18 cellular contexts compared by ENCODE assay signal in the genomic region with DNA sequence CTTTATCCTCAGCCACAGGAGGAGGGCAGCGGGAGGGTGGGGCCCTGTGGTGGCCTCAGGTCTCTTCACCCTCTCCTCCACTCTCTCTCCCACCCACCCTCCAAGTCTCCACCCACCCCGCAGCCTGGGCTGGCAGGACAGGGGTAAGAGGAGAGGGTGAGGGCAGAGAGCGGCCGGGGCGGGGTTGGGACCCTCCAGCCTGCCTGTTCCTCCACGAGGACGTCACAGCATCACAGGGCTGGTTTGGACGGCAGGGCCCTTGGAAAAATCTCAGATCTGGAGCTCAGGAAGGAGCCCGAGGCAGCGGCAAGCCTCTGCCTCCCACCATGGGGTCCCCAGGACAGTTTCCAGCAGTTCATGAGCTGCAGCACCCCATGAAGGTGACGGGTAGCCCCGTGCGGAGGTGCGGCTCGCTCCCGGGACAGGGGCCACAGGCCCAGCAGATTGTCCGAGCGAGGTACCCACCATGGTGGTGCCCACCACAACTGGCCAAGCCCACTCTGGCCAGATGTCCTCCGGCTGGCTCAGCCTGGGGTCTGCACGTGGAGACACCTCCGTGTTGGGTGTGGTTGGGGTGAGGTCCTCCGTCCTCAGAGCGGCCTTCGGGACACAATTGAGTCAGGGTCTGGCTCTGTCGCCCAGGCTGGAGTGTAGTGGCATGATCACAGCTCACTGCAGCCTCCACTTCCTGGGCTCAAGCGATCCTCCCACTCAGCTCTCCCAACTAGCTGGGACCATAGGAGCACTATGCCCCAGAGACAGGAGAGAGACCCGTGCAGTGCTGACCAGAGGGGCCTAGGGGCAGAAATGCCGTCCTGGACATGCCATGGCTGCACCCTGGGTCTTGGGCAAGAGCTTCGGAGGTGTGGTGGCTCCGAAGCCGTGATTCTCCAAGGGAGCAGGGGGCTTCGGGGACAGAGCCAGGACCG. TPM values are rescaled to one million over a fixed set of nuclear protein-coding genes. Genes with fewer than 3 reads are reported as not detected.
DNase-seq lines count a peak whose midpoint lies in the region; ATAC-seq, FAIRE-seq and TF ChIP-seq lines count a peak whose summit lies in the region.
"Had no signal": no experiment of that assay in that cellular context is flagged by ENCODE, and none has a peak within 500 bp of the region (broad histone marks: within the 10 kb centered on the region; RNA-seq: fewer than 3 reads in every experiment).

No MANE protein-coding gene starts in this region.

- no peak overlapping the region for H4K8ac ChIP-seq in H1 (ENCODE audit: extremely low read depth, insufficient read depth, low read length)

- no peak overlapping the region for H3K14ac ChIP-seq in H1 (ENCODE audit: insufficient read length)

- peak overlapping the region; percentile 72; the same call in 1 of the 2 replicates for H2BK15ac ChIP-seq in H1 (ENCODE audit: low read length)

- H3K4me2 ChIP-seq in H1 (ENCODE audit: insufficient read depth in 1 of 2, low read depth in 2 of 2, low read length in 2 of 2) (no peak overlapping the region), osteoblast (ENCODE audit: insufficient read depth, low read length) (no peak overlapping the region)
- H3K4me2 ChIP-seq: A549, GM23338 had no signal

- no peak overlapping the region for H3K4ac ChIP-seq in H1 (replicated peaks; ENCODE audit: insufficient read length, low read depth, low read length)

- no peak overlapping the region for H2BK120ac ChIP-seq in H1 (replicated peaks; ENCODE audit: low read depth, low read length)

- H3K56ac ChIP-seq in H1 (replicated peaks; ENCODE audit: insufficient read length, low read depth, low read length), result peak overlapping the region; percentile 36

- H3K36me3 ChIP-seq in HEK293 (ENCODE audit: control insufficient read depth in 2 of 2, insufficient read depth in 1 of 2, low read length in 2 of 2) (no peaks in the 10 kb centered on the region), H1 (ENCODE audit: control insufficient read depth in 2 of 4, insufficient read depth in 4 of 4, low read length in 3 of 4) (no peaks in the 10 kb centered on the region), osteoblast (ENCODE audit: insufficient read depth, low read length) (no peaks in the 10 kb centered on the region)

- no peak overlapping the region; the same call in 1 of the 2 replicates for H3K18ac ChIP-seq in H1 (ENCODE audit: extremely low read depth, low read length)

- WGBS in H1 (ENCODE audit: extremely low coverage in 1 of 2, insufficient coverage in 1 of 2, insufficient read length in 1 of 2, insufficient replicate concordance in 2 of 2, low coverage in 1 of 2, low lambda C conversion rate in 2 of 2, missing lambda C conversion rate in 1 of 2), 2 experiments, result 93% methylated on average over 25 of the region's 33 CpGs; no CpG with 5 or more reads in 1 of the 2 experiments

- H3K23ac ChIP-seq in H1 (ENCODE audit: insufficient read length), result no peak overlapping the region

- peak overlapping the region; percentile 80; the same call in 1 of the 2 replicates for H2BK12ac ChIP-seq in H1 (ENCODE audit: low read depth, low read length)

- intact Hi-C loops in CD14-positive monocyte (cut with micrococcal nuclease), result no loop called here

- POLR2A ChIA-PET in HEK293 (lab: Yijun Ruan, JAX), result no interaction called here
- POLR2A ChIA-PET in H1 (lab: Charles Lee; ENCODE audit: partially characterized antibody), result interaction anchor here (1.0 to 1.5 kb wide), 5 partner anchors 12 to 40 kb away, joined by 3 to 4 read pairs (median 3); a partner anchor contains a TSS

- CTCF ChIA-PET in HEK293 (lab: Yijun Ruan, JAX) (interaction anchor here (0.6 to 0.9 kb wide), 3 partner anchors 19 to 569 kb away, joined by 3 to 4 read pairs (median 4); no protein-coding TSS in a partner anchor), H1 (lab: Charles Lee; ENCODE audit: partially characterized antibody) (interaction anchor here (1.5 to 2.0 kb wide), 3 partner anchors 9 to 15 kb away, joined by 4 to 6 read pairs (median 5); no protein-coding TSS in a partner anchor)

- H2BK20ac ChIP-seq in H1 (ENCODE audit: low read length), result 0 out of 2 replicates have a peak overlapping the region, but pooled peaks have one; percentile 72

- H3K27ac Mint-ChIP-seq in CD14-positive monocyte, result peak overlapping the region in 1 of 7 donors; percentile 46
- H3K27ac Mint-ChIP-seq: CD4-positive, CD25-positive, alpha-beta regulatory T cell; GM23338 had no signal

- peak overlapping the region; percentile 65 for H4K91ac ChIP-seq in H1 (replicated peaks; ENCODE audit: insufficient read length, low read length)

- H3K27me3 ChIP-seq in H1 (replicated peaks in 1 of 4; ENCODE audit: control insufficient read depth in 3 of 4, extremely low read depth in 1 of 4, insufficient read depth in 3 of 4, low read length in 3 of 4), result 0 out of 7 replicates have a peak, but pooled peaks cover 0 to 2% (median 0%) of the 10 kb centered on the region in 4 experiments
- H3K27me3 ChIP-seq in osteoblast (ENCODE audit: insufficient read depth, low read length), result peaks cover 11% of the 10 kb centered on the region

- no peak for ATAC-seq in GM19397 (IDR thresholded peaks at IDR 0.05; ENCODE audit: unreplicated experiment)
- ATAC-seq: K562 had no signal

- no peak for TF ChIP-seq POLR2A in H1 (IDR thresholded peaks at IDR 0.05; ENCODE audit: control extremely low read depth in 1 of 2, low read depth in 2 of 2, low read length in 2 of 2)
- TF ChIP-seq POLR2A in GM12891 (IDR thresholded peaks at IDR 0.05; ENCODE audit: low read depth, low read length), result no peak

- peak overlapping the region in 1 of 2 donors; percentile 51 for H3K4me3 Mint-ChIP-seq in CD14-positive monocyte
- H3K4me3 Mint-ChIP-seq: CD4-positive, CD25-positive, alpha-beta regulatory T cell; GM23338 had no signal

- H3K79me1 ChIP-seq in H1 (ENCODE audit: low read depth, low read length), result no peaks in the 10 kb centered on the region

- H3K4me1 ChIP-seq in HEK293 (ENCODE audit: control insufficient read depth, insufficient read depth, low read length) (peaks cover 4% of the 10 kb centered on the region), H1 (replicated peaks in 1 of 4; ENCODE audit: control insufficient read depth in 3 of 4, insufficient read depth in 4 of 4, low read length in 3 of 4) (peaks cover 0 to 11% (median 6%) of the 10 kb centered on the region in 4 experiments; a peak in 6 of 7 replicates), osteoblast (ENCODE audit: insufficient read depth, low read length) (no peaks in the 10 kb centered on the region)
- H3K4me1 ChIP-seq: A549 had no signal

- H3K4me3 ChIP-seq in HEK293 (ENCODE audit: low read depth, low read length) (no peak overlapping the region), H1 (ENCODE audit: extremely low read depth in 1 of 4, insufficient read depth in 2 of 4, low read depth in 3 of 4, low read length in 4 of 4) (no peak overlapping the region), osteoblast (ENCODE audit: insufficient read depth, low read length) (no peak overlapping the region)
- H3K4me3 ChIP-seq: A549, GM23338, K562 had no signal

- H4K20me1 ChIP-seq in H1 (replicated peaks in 1 of 2; ENCODE audit: control insufficient read depth in 1 of 2, insufficient read depth in 2 of 2, low read length in 2 of 2), result peaks cover 0 to 2% of the 10 kb centered on the region in 2 experiments
- H4K20me1 ChIP-seq in osteoblast (ENCODE audit: insufficient read depth, low read length), result no peaks in the 10 kb centered on the region

- H2AFZ ChIP-seq in H1 (ENCODE audit: low read length), result no peak overlapping the region
- H2AFZ ChIP-seq in osteoblast (ENCODE audit: low read length), result no peak overlapping the region
- H2AFZ ChIP-seq: GM23338 had no signal

- H3K27ac ChIP-seq in HEK293 (ENCODE audit: extremely low read depth, low read depth, low read length), result no peak overlapping the region
- H3K27ac ChIP-seq in H1 (ENCODE audit: low read depth, low read length), result no peak overlapping the region
- H3K27ac ChIP-seq in osteoblast (ENCODE audit: low read depth, low read length), result no peak overlapping the region
- H3K27ac ChIP-seq: A549, HL-60 had no signal

- H2AK5ac ChIP-seq in H1 (ENCODE audit: low read depth, low read length), result no peak overlapping the region

- no peak overlapping the region for H3K9ac ChIP-seq in H1 (replicated peaks in 1 of 4; ENCODE audit: extremely low read depth in 1 of 4, low read depth in 3 of 4, low read length in 3 of 4)

- TF ChIP-seq CTCF in CD14-positive monocyte (IDR thresholded peaks at IDR 0.05) (no peak), HEK293 (tag by site-specific recombination; IDR thresholded peaks at IDR 0.05) (no peak), H1 (IDR thresholded peaks at IDR 0.05; ENCODE audit: control extremely low read depth in 1 of 3, insufficient read depth in 1 of 3, low read depth in 1 of 3, low read length in 3 of 3) (no peak), osteoblast (IDR thresholded peaks at IDR 0.05; ENCODE audit: extremely low read depth, low read depth, low read length) (no peak)

- H2BK5ac ChIP-seq in H1 (ENCODE audit: low read depth, low read length), result peak overlapping the region; percentile 81; the same call in 1 of the 2 replicates

- no peak for TF ChIP-seq EP300 in H1 (IDR thresholded peaks at IDR 0.05; ENCODE audit: borderline replicate concordance in 1 of 2, low read depth in 2 of 2, low read length in 2 of 2)

- peaks cover 0 to 10% (median 3%) of the 10 kb centered on the region in 7 donors for H3K9me3 Mint-ChIP-seq in CD14-positive monocyte
- H3K9me3 Mint-ChIP-seq: GM23338 had no signal

- no peaks in the 10 kb centered on the region for H3K9me3 ChIP-seq in HEK293 (ENCODE audit: control insufficient read depth, insufficient read depth, low read depth, low read length)
- no peaks in the 10 kb centered on the region for H3K9me3 ChIP-seq in H1 (ENCODE audit: insufficient read depth in 2 of 2, low read depth in 1 of 2, low read length in 1 of 2)
- no peaks in the 10 kb centered on the region for H3K9me3 ChIP-seq in osteoblast (ENCODE audit: low read depth, low read length)
- H3K9me3 ChIP-seq: A549 had no signal

- peaks cover 17 to 33% (median 20%) of the 10 kb centered on the region in 3 donors for H3K27me3 Mint-ChIP-seq in CD14-positive monocyte (ENCODE audit: low read depth in 3 of 3)

- H3K79me2 ChIP-seq in H1 (ENCODE audit: control insufficient read depth in 1 of 2, insufficient read depth in 2 of 2, low read length in 2 of 2) (no peaks in the 10 kb centered on the region), osteoblast (ENCODE audit: insufficient read depth, low read length) (no peaks in the 10 kb centered on the region)

- DNase-seq in CD14-positive monocyte (ENCODE audit: low spot score) (peak; percentile 33), H1 (ENCODE audit: low read depth in 1 of 2, low spot score in 2 of 2) (no peak), osteoblast (ENCODE audit: insufficient read length, low spot score, missing footprints) (peak; percentile 73), dedifferentiated amniotic fluid mesenchymal stem cell (ENCODE audit: extremely low spot score) (no peak), NAMALWA (ENCODE audit: low spot score) (no peak), GM12891 (ENCODE audit: insufficient read length, low spot score) (no peak)
- DNase-seq: CD4-positive, CD25-positive, alpha-beta regulatory T cell; DMS53; HCEC 1CT had no signal

- TF ChIP-seq RAD21 in H1 (IDR thresholded peaks at IDR 0.05 in 1 of 2, conservative IDR thresholded peaks at IDR 0.05 in 1 of 2; ENCODE audit: low read depth in 2 of 2, low read length in 2 of 2), result no peak

- FAIRE-seq in H1 (lab: Jason Lieb, UNC) (no peak), GM12891 (lab: Jason Lieb, UNC) (no peak)
- FAIRE-seq: A549, K562 had no signal

- peaks cover 2% of the 10 kb centered on the region for H3K4me1 Mint-ChIP-seq in CD14-positive monocyte

- no peak overlapping the region for H4K5ac ChIP-seq in H1 (ENCODE audit: insufficient read length, low read depth, low read length)

- H3K36me3 Mint-ChIP-seq in CD14-positive monocyte, result no peaks in the 10 kb centered on the region
- H3K36me3 Mint-ChIP-seq: CD4-positive, CD25-positive, alpha-beta regulatory T cell had no signal

- peaks cover 3% of the 10 kb centered on the region; the same call in 1 of the 2 replicates for H3K23me2 ChIP-seq in H1 (ENCODE audit: low read depth, low read length)

RNA-seq across cellular contexts. Expression of a gene that starts 21.4 kb away (rescaled TPM):
- polyA plus RNA-seq in CD14-positive monocyte, result not detected
- total RNA-seq in H1 (2021; fragmentation: NEBNext Ultra II Directional; extraction: Animal tissue kit (Norgen Biotek cat#: 25700)), result not detected in 2 replicates
- 0.26 and 0.61 TPM in 2 replicates for polyA plus RNA-seq in H1 (2011; rRNA removed)
- polyA plus RNA-seq in H1 (2011; cell fraction: cytosol; rRNA removed), result 0.62 TPM
- polyA plus RNA-seq in H1 (2011; cell fraction: nucleus; rRNA removed), result 8.5 TPM
- 0.42 to 1.1 TPM (median 0.70 TPM) in 4 replicates for polyA plus RNA-seq in H1 (2012, experiment 1 of 2)
- polyA plus RNA-seq in H1 (2012, experiment 2 of 2), result 0.18 TPM
- 0.36 TPM for polyA plus RNA-seq in H1 (2013, experiment 1 of 2)
- 0.17 TPM for polyA plus RNA-seq in H1 (2013, experiment 2 of 2)
- 0.28 TPM in 1 of 2 replicates, not detected in the other for polyA minus RNA-seq in H1 (2011; rRNA and poly(A)+ RNA removed)
- not detected for polyA minus RNA-seq in H1 (2011; cell fraction: cytosol; rRNA and poly(A)+ RNA removed)
- not detected for polyA minus RNA-seq in H1 (2011; cell fraction: nucleus; rRNA and poly(A)+ RNA removed)
- total RNA-seq in osteoblast, result not detected in 2 replicates
- not detected for polyA plus RNA-seq in GM12891 (2012; ENCODE audit: low read depth, missing spikeins)
- total RNA-seq: CD4-positive, CD25-positive, alpha-beta regulatory T cell; Daoy; K562 had no signal
- polyA plus RNA-seq: A549; AG04450; BJ; CD4-positive, CD25-positive, alpha-beta regulatory T cell; GM23338; K562 had no signal

RNA-seq across cellular contexts. Expression of a gene that starts 32.2 kb away (rescaled TPM):
- polyA plus RNA-seq in CD14-positive monocyte, result 10 to 100 TPM; 76.8 to 88.8 TPM
- 268 and 272 TPM in 2 replicates for total RNA-seq in H1 (2021; fragmentation: NEBNext Ultra II Directional; extraction: Animal tissue kit (Norgen Biotek cat#: 25700))
- 148 and 162 TPM in 2 replicates for polyA plus RNA-seq in H1 (2011; rRNA removed)
- polyA plus RNA-seq in H1 (2011; cell fraction: cytosol; rRNA removed), result 142 TPM
- polyA plus RNA-seq in H1 (2011; cell fraction: nucleus; rRNA removed), result 143 TPM
- polyA plus RNA-seq in H1 (2012, experiment 1 of 2), result 186 to 197 TPM (median 190 TPM) in 4 replicates
- polyA plus RNA-seq in H1 (2012, experiment 2 of 2), result 278 TPM
- 202 TPM for polyA plus RNA-seq in H1 (2013, experiment 1 of 2)
- polyA plus RNA-seq in H1 (2013, experiment 2 of 2), result 204 TPM
- 87.2 and 89.0 TPM in 2 replicates for polyA minus RNA-seq in H1 (2011; rRNA and poly(A)+ RNA removed)
- 84.7 TPM for polyA minus RNA-seq in H1 (2011; cell fraction: cytosol; rRNA and poly(A)+ RNA removed)
- 99.4 TPM for polyA minus RNA-seq in H1 (2011; cell fraction: nucleus; rRNA and poly(A)+ RNA removed)
- total RNA-seq in osteoblast, result 37.1 and 49.2 TPM in 2 replicates
- 113 TPM for polyA plus RNA-seq in GM12891 (2012; ENCODE audit: low read depth, missing spikeins)

RNA-seq across cellular contexts. Expression of a gene that starts 36.8 kb away (rescaled TPM):
- polyA plus RNA-seq in CD14-positive monocyte, result not detected
- total RNA-seq in H1 (2021; fragmentation: NEBNext Ultra II Directional; extraction: Animal tissue kit (Norgen Biotek cat#: 25700)), result not detected in 2 replicates
- 0.09 TPM in 2 replicates for polyA plus RNA-seq in H1 (2011; rRNA removed)
- 0.12 TPM for polyA plus RNA-seq in H1 (2011; cell fraction: cytosol; rRNA removed)
- 1.5 TPM for polyA plus RNA-seq in H1 (2011; cell fraction: nucleus; rRNA removed)
- polyA plus RNA-seq in H1 (2012, experiment 1 of 2), result not detected in 4 replicates
- polyA plus RNA-seq in H1 (2012, experiment 2 of 2), result not detected
- not detected for polyA plus RNA-seq in H1 (2013, experiment 1 of 2)
- polyA plus RNA-seq in H1 (2013, experiment 2 of 2), result not detected
- not detected in 2 replicates for polyA minus RNA-seq in H1 (2011; rRNA and poly(A)+ RNA removed)
- polyA minus RNA-seq in H1 (2011; cell fraction: cytosol; rRNA and poly(A)+ RNA removed), result not detected
- not detected for polyA minus RNA-seq in H1 (2011; cell fraction: nucleus; rRNA and poly(A)+ RNA removed)
- total RNA-seq in osteoblast, result not detected in 2 replicates
- not detected for polyA plus RNA-seq in GM12891 (2012; ENCODE audit: low read depth, missing spikeins)
- total RNA-seq: CD4-positive, CD25-positive, alpha-beta regulatory T cell; Daoy; GM23338; K562 had no signal
- polyA plus RNA-seq: A549; AG04450; BJ; CD4-positive, CD25-positive, alpha-beta regulatory T cell; GM23338; K562 had no signal

RNA-seq across cellular contexts. Expression of a gene that starts 47.3 kb away (rescaled TPM):
- polyA plus RNA-seq in CD14-positive monocyte (not detected), H1 (2011; rRNA removed) (0.08 TPM in 1 of 2 replicates, not detected in the other)
- not detected in 2 replicates for total RNA-seq in H1 (2021; fragmentation: NEBNext Ultra II Directional; extraction: Animal tissue kit (Norgen Biotek cat#: 25700))
- 0.06 TPM for polyA plus RNA-seq in H1 (2011; cell fraction: cytosol; rRNA removed)
- polyA plus RNA-seq in H1 (2011; cell fraction: nucleus; rRNA removed), result 0.50 TPM
- not detected in 4 replicates for polyA plus RNA-seq in H1 (2012, experiment 1 of 2)
- polyA plus RNA-seq in H1 (2012, experiment 2 of 2), result not detected
- not detected for polyA plus RNA-seq in H1 (2013, experiment 1 of 2)
- polyA plus RNA-seq in H1 (2013, experiment 2 of 2), result not detected
- polyA minus RNA-seq in H1 (2011; rRNA and poly(A)+ RNA removed), result not detected in 2 replicates
- polyA minus RNA-seq in H1 (2011; cell fraction: cytosol; rRNA and poly(A)+ RNA removed), result not detected
- not detected for polyA minus RNA-seq in H1 (2011; cell fraction: nucleus; rRNA and poly(A)+ RNA removed)
- total RNA-seq in osteoblast, result not detected in 2 replicates
- polyA plus RNA-seq in GM12891 (2012; ENCODE audit: low read depth, missing spikeins), result not detected
- total RNA-seq: CD4-positive, CD25-positive, alpha-beta regulatory T cell; Daoy; GM23338 had no signal
- polyA plus RNA-seq: A549; AG04450; BJ; CD4-positive, CD25-positive, alpha-beta regulatory T cell; K562 had no signal

RNA-seq across cellular contexts. Expression of a gene that starts 52.2 kb away (rescaled TPM):
- polyA plus RNA-seq in CD14-positive monocyte, result not detected
- not detected in 2 replicates for total RNA-seq in H1 (2021; fragmentation: NEBNext Ultra II Directional; extraction: Animal tissue kit (Norgen Biotek cat#: 25700))
- polyA plus RNA-seq in H1 (2011; rRNA removed), result not detected in 2 replicates
- polyA plus RNA-seq in H1 (2011; cell fraction: cytosol; rRNA removed), result not detected
- polyA plus RNA-seq in H1 (2011; cell fraction: nucleus; rRNA removed), result not detected
- polyA plus RNA-seq in H1 (2012, experiment 1 of 2), result 0.55 to 0.76 TPM (median 0.67 TPM) in 4 replicates
- polyA plus RNA-seq in H1 (2012, experiment 2 of 2), result not detected
- not detected for polyA plus RNA-seq in H1 (2013, experiment 1 of 2)
- not detected for polyA plus RNA-seq in H1 (2013, experiment 2 of 2)
- polyA minus RNA-seq in H1 (2011; rRNA and poly(A)+ RNA removed), result not detected in 2 replicates
- not detected for polyA minus RNA-seq in H1 (2011; cell fraction: cytosol; rRNA and poly(A)+ RNA removed)
- not detected for polyA minus RNA-seq in H1 (2011; cell fraction: nucleus; rRNA and poly(A)+ RNA removed)
- total RNA-seq in osteoblast, result not detected in 2 replicates
- polyA plus RNA-seq in GM12891 (2012; ENCODE audit: low read depth, missing spikeins), result not detected
- total RNA-seq: CD4-positive, CD25-positive, alpha-beta regulatory T cell; GM23338; K562 had no signal
- polyA plus RNA-seq: A549; AG04450; BJ; CD4-positive, CD25-positive, alpha-beta regulatory T cell; K562 had no signal

Comparison
In these comparisons a context has a peak if more than half of its experiments do, and no peak if none do; other contexts are left out.
1. DNase-seq: peak in CD14-positive monocyte (single experiment) and osteoblast (single experiment); none in H1 (0 of 2), dedifferentiated amniotic fluid mesenchymal stem cell (single experiment), NAMALWA (single experiment) and GM12891 (single experiment).